ENCODE assay signal across 2 cellular contexts in the genomic region with DNA sequence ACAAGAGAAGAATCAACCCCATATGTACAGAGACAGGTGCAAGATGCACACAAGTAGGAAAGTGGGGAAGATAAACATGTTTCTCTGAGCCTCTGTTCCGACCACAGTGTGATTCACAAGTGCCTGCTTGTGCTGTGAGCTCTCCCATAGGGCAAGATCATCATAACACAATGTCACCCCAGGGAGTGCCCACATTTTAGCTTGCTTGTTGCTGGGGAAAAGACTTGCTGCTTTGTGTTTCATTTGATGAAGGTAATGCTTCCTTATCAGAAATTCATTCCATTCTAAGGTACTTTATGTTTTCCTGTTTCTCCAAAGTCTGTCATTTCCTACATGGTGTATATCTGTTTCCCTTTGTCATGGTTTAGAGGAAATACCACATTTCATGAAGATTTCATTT.
TF ChIP-seq lines count a peak whose summit lies in the region.

No MANE protein-coding gene starts in this region.

TF ChIP-seq in SK-N-SH, 30 proteins besides CTCF, POLR2A, EP300 and RAD21 (continued from another document):
- TF ChIP-seq REST (IDR thresholded peaks at IDR 0.05; ENCODE audit: low read depth, low read length) (no peak), RCOR1 (IDR thresholded peaks at IDR 0.05; ENCODE audit: low read length) (no peak), MAX (IDR thresholded peaks at IDR 0.05; ENCODE audit: low read depth) (peak; percentile 63), GATA2 (CRISPR knock-in tag; IDR thresholded peaks at IDR 0.05) (no peak), MXI1 (IDR thresholded peaks at IDR 0.05; ENCODE audit: low read depth, low read length) (no peak), SIN3A (IDR thresholded peaks at IDR 0.05; ENCODE audit: borderline replicate concordance, low read depth, low read length) (no peak), PBX3 (IDR thresholded peaks at IDR 0.05) (no peak), MEF2A (IDR thresholded peaks at IDR 0.05; ENCODE audit: borderline replicate concordance, low read depth) (no peak)
- TF ChIP-seq, protein P1, sequence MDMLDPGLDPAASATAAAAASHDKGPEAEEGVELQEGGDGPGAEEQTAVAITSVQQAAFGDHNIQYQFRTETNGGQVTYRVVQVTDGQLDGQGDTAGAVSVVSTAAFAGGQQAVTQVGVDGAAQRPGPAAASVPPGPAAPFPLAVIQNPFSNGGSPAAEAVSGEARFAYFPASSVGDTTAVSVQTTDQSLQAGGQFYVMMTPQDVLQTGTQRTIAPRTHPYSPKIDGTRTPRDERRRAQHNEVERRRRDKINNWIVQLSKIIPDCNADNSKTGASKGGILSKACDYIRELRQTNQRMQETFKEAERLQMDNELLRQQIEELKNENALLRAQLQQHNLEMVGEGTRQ (IDR thresholded peaks at IDR 0.05; ENCODE audit: borderline replicate concordance, low read depth, low read length) = no peak

TF ChIP-seq in SK-N-SH treated with all-trans-retinoic acid at 6 μM for 48 hours, 23 proteins besides CTCF, POLR2A, EP300 and RAD21 (continued from another document):
- no peak for TF ChIP-seq POU6F1 (CRISPR knock-in tag; IDR thresholded peaks at IDR 0.05; ENCODE audit: borderline replicate concordance, low read depth)
- TF ChIP-seq ARNTL (CRISPR knock-in tag; IDR thresholded peaks at IDR 0.05; ENCODE audit: borderline replicate concordance, low read depth) = no peak
